ENCODE assay signal across 16 cellular contexts in the genomic region with DNA sequence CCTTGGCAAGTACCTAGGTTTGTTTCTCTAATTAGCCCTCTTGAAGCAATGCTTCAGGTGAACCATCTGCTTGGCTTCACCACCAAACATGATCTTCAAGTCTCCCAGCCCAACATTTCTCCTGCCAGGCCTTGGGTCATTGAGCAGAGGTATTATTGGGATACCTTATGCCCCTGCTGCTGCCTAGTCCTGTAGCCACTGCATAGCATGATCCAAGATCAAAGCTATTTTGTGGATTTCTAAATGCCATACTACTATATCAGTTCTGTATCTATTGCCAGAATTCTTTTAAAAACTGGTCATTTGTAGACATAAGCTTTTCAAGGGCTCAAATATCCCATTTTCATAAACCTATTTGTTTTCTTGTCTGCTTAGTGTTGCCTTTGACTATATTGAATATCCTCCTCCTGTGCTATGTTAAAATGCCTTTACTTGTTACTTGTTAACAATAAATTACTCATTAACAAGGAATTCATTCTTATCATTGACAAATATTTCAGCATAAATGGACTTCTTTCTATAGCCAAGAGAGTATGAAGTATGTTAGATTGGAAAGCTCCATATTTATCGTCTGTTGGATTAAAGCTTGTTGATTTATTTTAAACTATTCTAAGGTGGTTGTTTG.
"Had no signal": no experiment of that assay in that cellular context is flagged by ENCODE, and none has a peak within 500 bp of the region (broad histone marks: within the 10 kb centered on the region; RNA-seq: fewer than 3 reads in every experiment).

No MANE protein-coding gene starts in this region.

- H3K27ac ChIP-seq: epithelial cell of prostate, foreskin keratinocyte, neutrophil, testis, tibial nerve had no signal

- H3K27ac Mint-ChIP-seq: effector memory CD8-positive, alpha-beta T cell; stimulated activated effector memory CD8-positive, alpha-beta T cell treated with anti-CD3 and anti-CD28 coated beads, Interleukin-12 subunit alpha, Interleukin-12 subunit beta, amount 100 ng/mL, for 72 hours; stimulated activated naive CD8-positive, alpha-beta T cell treated with anti-CD3 and anti-CD28 coated beads, Interleukin-15, Interleukin-2, amounts not matched to agents 100 ng/mL and 50 ng/mL, for 24 hours had no signal

- H3K27me3 ChIP-seq: neutrophil, testis, tibial nerve had no signal

- H3K4me3 Mint-ChIP-seq: central memory CD8-positive, alpha-beta T cell; effector memory CD8-positive, alpha-beta T cell; naive thymus-derived CD4-positive, alpha-beta T cell; stimulated activated effector memory CD8-positive, alpha-beta T cell treated with anti-CD3 and anti-CD28 coated beads, Interleukin-12 subunit alpha, Interleukin-12 subunit beta, amount 100 ng/mL, for 72 hours; stimulated activated naive CD8-positive, alpha-beta T cell treated with anti-CD3 and anti-CD28 coated beads, Interleukin-15, Interleukin-2, amounts not matched to agents 100 ng/mL and 50 ng/mL, for 24 hours had no signal

- DNase-seq: effector memory CD8-positive, alpha-beta T cell; foreskin keratinocyte; kidney; left colon; mesendoderm; naive thymus-derived CD4-positive, alpha-beta T cell; right cardiac atrium; stimulated activated CD4-positive, alpha-beta T cell treated with anti-CD3 and anti-CD28 coated beads, Interleukin-4, amount 100 ng/mL, for 1 hour; stimulated activated CD8-positive, alpha-beta memory T cell treated with anti-CD3 and anti-CD28 coated beads, Interleukin-4, amount 100 ng/mL, for 48 hours; testis had no signal

- FAIRE-seq: kidney had no signal

- H3K9me3 Mint-ChIP-seq: central memory CD8-positive, alpha-beta T cell; effector memory CD8-positive, alpha-beta T cell; stimulated activated effector memory CD8-positive, alpha-beta T cell treated with anti-CD3 and anti-CD28 coated beads, Interleukin-12 subunit alpha, Interleukin-12 subunit beta, amount 100 ng/mL, for 72 hours; stimulated activated naive CD8-positive, alpha-beta T cell treated with anti-CD3 and anti-CD28 coated beads, Interleukin-15, Interleukin-2, amounts not matched to agents 100 ng/mL and 50 ng/mL, for 24 hours had no signal

- H3K4me1 Mint-ChIP-seq: central memory CD8-positive, alpha-beta T cell; naive thymus-derived CD4-positive, alpha-beta T cell; stimulated activated effector memory CD8-positive, alpha-beta T cell treated with anti-CD3 and anti-CD28 coated beads, Interleukin-12 subunit alpha, Interleukin-12 subunit beta, amount 100 ng/mL, for 72 hours had no signal

- ATAC-seq: effector memory CD8-positive, alpha-beta T cell; foreskin keratinocyte; naive thymus-derived CD4-positive, alpha-beta T cell; right cardiac atrium; stimulated activated effector memory CD8-positive, alpha-beta T cell treated with anti-CD3 and anti-CD28 coated beads, Interleukin-12 subunit alpha, Interleukin-12 subunit beta, amount 100 ng/mL, for 72 hours had no signal

- H3K9me3 ChIP-seq: neutrophil, testis, tibial nerve had no signal

- H3K4me3 ChIP-seq: testis, tibial nerve had no signal

- H3K36me3 Mint-ChIP-seq: naive thymus-derived CD4-positive, alpha-beta T cell; stimulated activated effector memory CD8-positive, alpha-beta T cell treated with anti-CD3 and anti-CD28 coated beads, Interleukin-12 subunit alpha, Interleukin-12 subunit beta, amount 100 ng/mL, for 72 hours had no signal

- H3K4me1 ChIP-seq: foreskin keratinocyte, testis, tibial nerve had no signal

- H3K36me3 ChIP-seq: neutrophil, tibial nerve had no signal
